Comparison of ENCODE assay signal across 19 cellular contexts in genomic region chr18:49479381-49480137, GRCh38. TPM values are rescaled to one million over a fixed set of nuclear protein-coding genes. Genes with fewer than 3 reads are reported as not detected.
DNase-seq lines count a peak whose midpoint lies in the region; FAIRE-seq and TF ChIP-seq lines count a peak whose summit lies in the region.
"Had no signal": no experiment of that assay in that cellular context is flagged by ENCODE, and none has a peak within 500 bp of the region (broad histone marks: within the 10 kb centered on the region; RNA-seq: fewer than 3 reads in every experiment).

No MANE protein-coding gene starts in this region.

- H2AFZ ChIP-seq in PC-9, result no peak overlapping the region

- no peak for TF ChIP-seq POLR2A in thyroid gland (IDR thresholded peaks at IDR 0.05)

- H3K36me3 ChIP-seq in cardiac muscle cell (peaks cover 26% of the 10 kb centered on the region), PC-9 (ENCODE audit: low read depth) (peaks cover 17% of the 10 kb centered on the region), thyroid gland (peaks cover 7 to 16% of the 10 kb centered on the region in 2 donors)
- H3K36me3 ChIP-seq: ovary had no signal

- H3K4me3 ChIP-seq in cardiac muscle cell (no peak overlapping the region), PC-9 (no peak overlapping the region), fibroblast of pulmonary artery (replicated peaks; ENCODE audit: low read depth, low read length) (no peak overlapping the region), thyroid gland (replicated peaks in 1 of 3) (no peak overlapping the region)
- H3K4me3 ChIP-seq: ascending aorta, GM12878, ovary had no signal

- no peak for DNase-seq in cardiac muscle cell (ENCODE audit: low read depth in 1 of 2, low spot score in 1 of 2)
- DNase-seq in cardiac septum (ENCODE audit: low spot score), result no peak
- no peak for DNase-seq in PC-9
- DNase-seq in fibroblast of pulmonary artery (ENCODE audit: low read depth), result peak; percentile 35
- DNase-seq in thyroid gland, result peak; percentile 55 to 67
- DNase-seq in HTR-8/SVneo (ENCODE audit: insufficient read length, low spot score), result no peak
- no peak for DNase-seq in T-helper 2 cell
- DNase-seq: activated effector memory CD4-positive, alpha-beta T cell treated with Interleukin-2 at 50 U/mL for 16 hours; MM.1S; NCI-H2081 treated with DMSO at 0.1 percent for 48 hours; stimulated activated CD4-positive, alpha-beta T cell treated with anti-CD3 and anti-CD28 coated beads, Interleukin-2, amount 100 ng/mL, for 48 hours had no signal

- no peaks in the 10 kb centered on the region for H3K27me3 ChIP-seq in cardiac muscle cell
- no peaks in the 10 kb centered on the region for H3K27me3 ChIP-seq in PC-9 (ENCODE audit: insufficient read depth, low read depth)
- no peaks in the 10 kb centered on the region for H3K27me3 ChIP-seq in thyroid gland
- H3K27me3 ChIP-seq: ascending aorta, ovary had no signal

- H3K9me3 ChIP-seq in cardiac muscle cell (ENCODE audit: low read depth) (no peaks in the 10 kb centered on the region), PC-9 (ENCODE audit: insufficient read depth, low read depth) (no peaks in the 10 kb centered on the region), thyroid gland (no peaks in the 10 kb centered on the region)
- H3K9me3 ChIP-seq: ascending aorta, ovary had no signal

- intact Hi-C loops in cardiac septum (cut with DNase I) (no loop called here), PC-9 (cut with micrococcal nuclease; ENCODE audit: unreplicated experiment) (no loop called here), thyroid gland (cut with DNase I) (no loop called here)

- H3K4me1 ChIP-seq in cardiac muscle cell (ENCODE audit: low read depth) (no peaks in the 10 kb centered on the region), PC-9 (replicated peaks; ENCODE audit: insufficient read depth) (peaks cover 13% of the 10 kb centered on the region), thyroid gland (peaks cover 25 to 29% of the 10 kb centered on the region in 2 donors)

- H4K20me1 ChIP-seq in PC-9 (ENCODE audit: insufficient read depth), result no peaks in the 10 kb centered on the region

- peak overlapping the region; percentile 43 for H3K27ac ChIP-seq in cardiac muscle cell
- 0 out of 2 replicates have a peak overlapping the region, but pooled peaks have one; percentile 26 for H3K27ac ChIP-seq in PC-9
- peak overlapping the region; percentile 40 to 55 (median 54) for H3K27ac ChIP-seq in thyroid gland
- H3K27ac ChIP-seq: ascending aorta, ovary had no signal

- BruUV-seq in PC-9 (replicated peaks; lab: Mats Ljungman, UMichigan), result no TSS peak

- no peaks in the 10 kb centered on the region for H3K9me2 ChIP-seq in PC-9 (ENCODE audit: insufficient read depth)

- H3F3A ChIP-seq in PC-9 (ENCODE audit: insufficient read depth, low read depth), result peaks cover 14% of the 10 kb centered on the region

- CTCF ChIA-PET in PC-9 (lab: Charles Lee), result no interaction called here

- no peak overlapping the region for H3K4me2 ChIP-seq in PC-9

- H3K79me2 ChIP-seq in PC-9 (ENCODE audit: low read depth), result peaks cover 9% of the 10 kb centered on the region

- FAIRE-seq in HTR-8/SVneo (lab: Jason Lieb, UNC), result no peak
- FAIRE-seq: colon, D721Med, endothelial cell of umbilical vein, frontal cortex, G401.6, GM12878 had no signal

- TF ChIP-seq CTCF in cardiac muscle cell (IDR thresholded peaks at IDR 0.05; ENCODE audit: low read depth, low read length) (no peak), PC-9 (conservative IDR thresholded peaks at IDR 0.05) (no peak), fibroblast of pulmonary artery (IDR thresholded peaks at IDR 0.05; ENCODE audit: low read length, missing control alignments) (no peak), thyroid gland (IDR thresholded peaks at IDR 0.05) (no peak)

- 95% methylated on average over 5 of the region's 5 CpGs for WGBS in thyroid gland, 2 donors

- POLR2A ChIA-PET in PC-9 (lab: Charles Lee; ENCODE audit: unreplicated experiment), result no interaction called here

RNA-seq across cellular contexts. Expression of gene C18orf32, which starts 7.5 kb away (rescaled TPM):
- total RNA-seq in cardiac muscle cell (22.5 and 40.0 TPM in 2 replicates), cardiac septum (65.2 TPM), PC-9 (2021) (11.3 and 19.2 TPM in 2 replicates), thyroid gland (10 to 100 TPM; 42.7 to 85.6 (median 65.0) TPM)
- polyA plus RNA-seq in cardiac muscle cell, result 97.6 and 109 TPM in 2 replicates

RNA-seq across cellular contexts. Expression of gene RPL17, which starts 12.7 kb away (rescaled TPM):
- total RNA-seq in cardiac muscle cell (1,792 and 1,922 TPM in 2 replicates), cardiac septum (615 TPM), PC-9 (2021) (1,187 and 1,243 TPM in 2 replicates), thyroid gland (1,000 to 10,000 TPM; 1,085 to 2,686 (median 1,511) TPM)
- 737 and 809 TPM in 2 replicates for polyA plus RNA-seq in cardiac muscle cell

RNA-seq across cellular contexts. Expression of gene DYM, which starts 19.1 kb away (rescaled TPM):
- total RNA-seq in cardiac muscle cell, result 90.2 and 189 TPM in 2 replicates
- polyA plus RNA-seq in cardiac muscle cell, result 43.6 and 52.3 TPM in 2 replicates
- 47.1 TPM for total RNA-seq in cardiac septum
- 28.0 and 40.8 TPM in 2 replicates for total RNA-seq in PC-9 (2021)
- 100 to 1,000 TPM; 103 to 136 (median 112) TPM for total RNA-seq in thyroid gland

Comparison
In these comparisons a context has a peak if more than half of its experiments do, and no peak if none do; other contexts are left out.
1. DNase-seq: peak in fibroblast of pulmonary artery (single experiment) and thyroid gland (2 of 2); none in cardiac muscle cell (0 of 2), cardiac septum (single experiment), PC-9 (0 of 2), HTR-8/SVneo (single experiment) and T-helper 2 cell (0 of 5).
2. Peak in every context shown above with its lines, with median percentiles within 50 percentile points of each other: H3K27ac ChIP-seq.